In the genomic region with DNA sequence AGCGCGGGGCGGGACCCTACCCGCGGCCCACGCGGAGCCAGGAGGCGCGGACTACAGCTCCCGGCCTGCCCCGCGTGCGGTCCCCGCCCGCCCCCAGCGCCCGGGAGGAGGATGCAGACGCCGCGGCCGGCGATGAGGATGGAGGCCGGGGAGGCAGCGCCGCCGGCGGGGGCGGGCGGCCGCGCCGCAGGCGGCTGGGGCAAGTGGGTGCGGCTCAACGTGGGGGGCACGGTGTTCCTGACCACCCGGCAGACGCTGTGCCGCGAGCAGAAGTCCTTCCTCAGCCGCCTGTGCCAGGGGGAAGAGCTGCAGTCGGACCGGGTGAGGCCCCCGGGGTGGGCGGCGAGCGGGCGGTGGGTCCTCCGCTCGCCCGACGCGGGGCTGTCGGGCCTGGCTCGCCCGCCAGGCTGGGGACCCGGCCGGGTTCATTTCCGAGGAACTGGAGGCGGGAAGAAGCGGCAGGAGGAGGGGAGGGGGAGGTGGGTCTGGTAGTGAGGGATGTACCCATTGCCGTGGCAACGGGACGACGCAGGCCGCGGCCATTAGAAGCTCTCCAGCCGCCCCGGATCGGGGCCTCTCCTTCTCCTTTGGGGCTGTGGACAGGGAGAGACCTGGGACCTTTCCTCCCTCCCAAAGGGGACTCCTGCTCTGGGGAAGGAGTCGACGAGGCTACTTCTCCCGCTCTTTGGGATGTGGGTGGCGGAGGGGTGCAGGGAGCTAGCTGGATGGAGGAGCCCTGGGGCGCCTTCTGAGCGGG, we compare ENCODE assay signal across 8 cellular contexts. TPM values are rescaled to one million over a fixed set of nuclear protein-coding genes. Genes with fewer than 3 reads are reported as not detected.
DNase-seq lines count a peak whose midpoint lies in the region; ATAC-seq and TF ChIP-seq lines count a peak whose summit lies in the region.

A gene with protein sequence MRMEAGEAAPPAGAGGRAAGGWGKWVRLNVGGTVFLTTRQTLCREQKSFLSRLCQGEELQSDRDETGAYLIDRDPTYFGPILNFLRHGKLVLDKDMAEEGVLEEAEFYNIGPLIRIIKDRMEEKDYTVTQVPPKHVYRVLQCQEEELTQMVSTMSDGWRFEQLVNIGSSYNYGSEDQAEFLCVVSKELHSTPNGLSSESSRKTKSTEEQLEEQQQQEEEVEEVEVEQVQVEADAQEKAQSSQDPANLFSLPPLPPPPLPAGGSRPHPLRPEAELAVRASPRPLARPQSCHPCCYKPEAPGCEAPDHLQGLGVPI (plus strand): TSS at position 114 of the 757 bp plus-strand sequence. CDS start 19 bp downstream, at position 133.

- H3K27ac ChIP-seq in ascending aorta (no peak within 1 kb of the TSS), vagina (peak within 1 kb of the TSS; percentile 53)

- peak within 1 kb of the TSS; percentile 87 to 95 for H3K4me3 ChIP-seq in ascending aorta
- peak within 1 kb of the TSS; percentile 74 to 75 for H3K4me3 ChIP-seq in vagina

- DNase-seq in AG08396 (ENCODE audit: low spot score): peak; percentile 97
- DNase-seq in T-helper 22 cell (ENCODE audit: low read depth): peak; percentile 53
- DNase-seq in ascending aorta (ENCODE audit: low spot score in 2 of 2): peak in 1 of 2 donors; percentile 83
- peak; percentile 96 for DNase-seq in hepatic stellate cell (ENCODE audit: low spot score)
- peak; percentile 11 for DNase-seq in renal cortical epithelial cell (ENCODE audit: low read depth)
- no peak for DNase-seq in vagina (ENCODE audit: extremely low spot score in 2 of 2)

- H3K27me3 Mint-ChIP-seq in IgD-negative memory B cell: peaks cover 3% of the 10 kb centered on the region

- intact Hi-C loops in ascending aorta (cut with DNase I): loop anchor here (1.0 to 5.0 kb wide), 3 partner anchors 33 to 275 kb away; a partner anchor contains a TSS
- intact Hi-C loops in vagina (cut with DNase I): no loop called here

- H3K27me3 ChIP-seq in ascending aorta (no peaks in the 10 kb centered on the region), vagina (no peaks in the 10 kb centered on the region)

- no peak for TF ChIP-seq POLR2A in vagina (IDR thresholded peaks at IDR 0.05)

- H3K36me3 Mint-ChIP-seq in IgD-negative memory B cell: peaks cover 2% of the 10 kb centered on the region

- TF ChIP-seq CTCF in ascending aorta (IDR thresholded peaks at IDR 0.05): no peak
- no peak for TF ChIP-seq CTCF in vagina (IDR thresholded peaks at IDR 0.05)

- peak within 1 kb of the TSS; percentile 74 to 93 (median 88) for H3K4me3 Mint-ChIP-seq in IgD-negative memory B cell

- ATAC-seq in GM18907 (IDR thresholded peaks at IDR 0.05; ENCODE audit: unreplicated experiment): peak; percentile 65

- peak within 1 kb of the TSS; percentile 23 to 77 (median 67) for H3K27ac Mint-ChIP-seq in IgD-negative memory B cell

- H3K36me3 ChIP-seq in ascending aorta (peaks cover 6 to 16% of the 10 kb centered on the region in 2 donors), vagina (peaks cover 0 to 7% of the 10 kb centered on the region in 2 donors)

- H3K9me3 ChIP-seq in ascending aorta (no peaks in the 10 kb centered on the region), vagina (no peaks in the 10 kb centered on the region)

- H3K4me1 ChIP-seq in ascending aorta (peaks cover 6 to 8% of the 10 kb centered on the region in 2 donors), vagina (peaks cover 33% of the 10 kb centered on the region)

- peaks cover 0 to 10% (median 3%) of the 10 kb centered on the region in 3 donors for H3K4me1 Mint-ChIP-seq in IgD-negative memory B cell

- H3K9me3 Mint-ChIP-seq in IgD-negative memory B cell: peaks cover 0 to 2% (median 0%) of the 10 kb centered on the region in 3 donors

RNA-seq across cellular contexts. Expression of the gene that starts here (rescaled TPM):
- polyA plus RNA-seq in IgD-negative memory B cell: 13.3 TPM
- total RNA-seq in ascending aorta (34.9 TPM), renal cortical epithelial cell (18.1 and 31.5 TPM in 2 replicates), vagina (27.5 TPM)

Comparison
In these comparisons a context has a peak if more than half of its experiments do, and no peak if none do; other contexts are left out.
1. DNase-seq: peak in AG08396 (single experiment), T-helper 22 cell (single experiment), hepatic stellate cell (single experiment) and renal cortical epithelial cell (single experiment); none in vagina (0 of 2).